14 cellular contexts compared by ENCODE assay signal in the genomic region with DNA sequence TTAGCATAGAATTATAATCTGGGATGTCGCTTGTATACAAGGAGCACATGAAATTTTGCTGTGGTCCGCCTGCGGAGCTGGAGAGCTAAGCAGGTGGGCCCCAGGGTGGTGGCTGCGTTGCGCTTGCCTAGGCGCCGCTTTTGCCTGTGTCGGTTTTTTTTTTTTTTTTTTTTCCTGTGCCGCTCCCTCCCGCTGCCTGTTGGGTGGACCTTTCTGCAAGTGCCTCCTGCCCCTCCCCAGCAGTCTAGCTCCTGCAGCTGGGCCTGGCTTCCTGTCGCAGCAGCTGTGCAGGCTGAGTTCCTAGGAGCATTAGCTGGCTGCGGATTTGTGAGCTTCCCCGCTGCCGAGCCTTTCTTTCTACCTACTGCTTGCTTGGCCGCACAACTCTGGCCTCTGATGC. TPM values are rescaled to one million over a fixed set of nuclear protein-coding genes. Genes with fewer than 3 reads are reported as not detected.
A peak's percentile ranks its signal among the peaks of the same experiment; 100 is the strongest.
DNase-seq lines count a peak whose midpoint lies in the region; ATAC-seq and TF ChIP-seq lines count a peak whose summit lies in the region.
"Had no signal": no experiment of that assay in that cellular context is flagged by ENCODE, and none has a peak within 500 bp of the region (broad histone marks: within the 10 kb centered on the region; RNA-seq: fewer than 3 reads in every experiment).

No MANE protein-coding gene starts in this region.

- no peak overlapping the region for H3K4me3 Mint-ChIP-seq in CD8-positive, alpha-beta T cell
- H3K4me3 Mint-ChIP-seq: activated CD8-positive, alpha-beta T cell treated with anti-CD3 and anti-CD28 coated beads, Interleukin-2, amount 10 ng/mL, durations not matched to agents 7 days and 5 days had no signal

- H3K4me1 Mint-ChIP-seq in CD8-positive, alpha-beta T cell (ENCODE audit: low read depth): peaks cover 15% of the 10 kb centered on the region

- TF ChIP-seq CTCF in RWPE2 (IDR thresholded peaks at IDR 0.05; ENCODE audit: poor library complexity, severe bottlenecking): no peak
- no peak for TF ChIP-seq CTCF in upper lobe of right lung (IDR thresholded peaks at IDR 0.05)
- no peak for TF ChIP-seq CTCF in CD8-positive, alpha-beta T cell (IDR thresholded peaks at IDR 0.05)

- no peaks in the 10 kb centered on the region for H3K36me3 ChIP-seq in RWPE2 (ENCODE audit: low read depth)
- no peaks in the 10 kb centered on the region for H3K36me3 ChIP-seq in upper lobe of right lung
- H3K36me3 ChIP-seq in CD8-positive, alpha-beta T cell (ENCODE audit: insufficient read depth, low read length): no peaks in the 10 kb centered on the region
- H3K36me3 ChIP-seq: BE2C, esophagus squamous epithelium had no signal

- H3K4me1 ChIP-seq in RWPE2 (ENCODE audit: insufficient read depth, poor library complexity, severe bottlenecking) (no peaks in the 10 kb centered on the region), upper lobe of right lung (no peaks in the 10 kb centered on the region)
- no peaks in the 10 kb centered on the region for H3K4me1 ChIP-seq in CD8-positive, alpha-beta T cell (ENCODE audit: insufficient read depth, low read length)
- H3K4me1 ChIP-seq: BE2C, esophagus squamous epithelium had no signal

- peak; percentile 94 for DNase-seq in DMS153 (lab: John Stamatoyannopoulos, UW)
- DNase-seq in RWPE2 (ENCODE audit: low spot score): no peak
- no peak for DNase-seq in upper lobe of right lung
- DNase-seq in NCI-H1694 (lab: John Stamatoyannopoulos, UW): no peak
- DNase-seq in CD8-positive, alpha-beta T cell: no peak
- DNase-seq: activated CD8-positive, alpha-beta T cell treated with anti-CD3 and anti-CD28 coated beads, Interleukin-2, amount 10 ng/mL, durations not matched to agents 7 days and 5 days; BE2C; esophagus squamous epithelium had no signal

- CTCF ChIA-PET in CD8-positive, alpha-beta T cell (lab: Charles Lee): no interaction called here

- H3K9me3 Mint-ChIP-seq in CD8-positive, alpha-beta T cell: no peaks in the 10 kb centered on the region

- H3K27ac ChIP-seq in RWPE2 (ENCODE audit: poor library complexity, severe bottlenecking): no peak overlapping the region
- no peak overlapping the region for H3K27ac ChIP-seq in upper lobe of right lung
- H3K27ac ChIP-seq in CD8-positive, alpha-beta T cell (ENCODE audit: low read depth, low read length): no peak overlapping the region
- H3K27ac ChIP-seq: esophagus squamous epithelium had no signal

- H3K9me3 ChIP-seq in RWPE2 (ENCODE audit: severe bottlenecking): no peaks in the 10 kb centered on the region
- no peaks in the 10 kb centered on the region for H3K9me3 ChIP-seq in upper lobe of right lung
- no peaks in the 10 kb centered on the region for H3K9me3 ChIP-seq in CD8-positive, alpha-beta T cell (ENCODE audit: low read length)
- H3K9me3 ChIP-seq: BE2C, esophagus squamous epithelium had no signal

- H3K27ac Mint-ChIP-seq in CD8-positive, alpha-beta T cell: no peak overlapping the region
- H3K27ac Mint-ChIP-seq: activated CD8-positive, alpha-beta T cell treated with anti-CD3 and anti-CD28 coated beads, Interleukin-2, amount 10 ng/mL, durations not matched to agents 7 days and 5 days had no signal

- POLR2A ChIA-PET in CD8-positive, alpha-beta T cell (lab: Charles Lee): no interaction called here

- H3K27me3 ChIP-seq in RWPE2 (ENCODE audit: insufficient read depth, poor library complexity, severe bottlenecking): no peaks in the 10 kb centered on the region
- H3K27me3 ChIP-seq in upper lobe of right lung: no peaks in the 10 kb centered on the region
- no peaks in the 10 kb centered on the region for H3K27me3 ChIP-seq in CD8-positive, alpha-beta T cell (ENCODE audit: insufficient read depth, low read length)
- H3K27me3 ChIP-seq: BE2C, esophagus squamous epithelium had no signal

- H3K36me3 Mint-ChIP-seq in CD8-positive, alpha-beta T cell: peaks cover 48% of the 10 kb centered on the region

- intact Hi-C loops in upper lobe of right lung (cut with DNase I): no loop called here
- intact Hi-C loops in CD8-positive, alpha-beta T cell (cut with DNase I, micrococcal nuclease): no loop called here

- H3K4me3 ChIP-seq in RWPE2 (ENCODE audit: severe bottlenecking) (no peak overlapping the region), upper lobe of right lung (no peak overlapping the region)
- no peak overlapping the region for H3K4me3 ChIP-seq in CD8-positive, alpha-beta T cell (ENCODE audit: low read depth, low read length)
- H3K4me3 ChIP-seq: esophagus squamous epithelium had no signal

- peak; percentile 79 for ATAC-seq in GM19395 (IDR thresholded peaks at IDR 0.05; ENCODE audit: unreplicated experiment)
- peak; percentile 97 for ATAC-seq in HG03432 (IDR thresholded peaks at IDR 0.05; ENCODE audit: unreplicated experiment)
- ATAC-seq in RWPE2 (ENCODE audit: low read depth): peak; percentile 73; the same call in 2 of the 3 replicates
- ATAC-seq in upper lobe of right lung: no peak
- no peak for ATAC-seq in GM19328 (IDR thresholded peaks at IDR 0.05; ENCODE audit: unreplicated experiment)
- no peak for ATAC-seq in CD8-positive, alpha-beta T cell
- ATAC-seq: activated CD8-positive, alpha-beta T cell treated with anti-CD3 and anti-CD28 coated beads, Interleukin-2, amount 10 ng/mL, durations not matched to agents 7 days and 5 days; left lobe of liver; Panc1 had no signal

- H3K27me3 Mint-ChIP-seq in CD8-positive, alpha-beta T cell (ENCODE audit: low read depth): no peaks in the 10 kb centered on the region

RNA-seq across cellular contexts. Expression of gene PYHIN1, which starts 20.6 kb away (rescaled TPM):
- total RNA-seq in upper lobe of right lung: 2.6 TPM
- 10 to 100 TPM; 16.0 to 16.7 TPM for total RNA-seq in CD8-positive, alpha-beta T cell
- total RNA-seq: renal cortical epithelial cell had no signal

RNA-seq across cellular contexts. Expression of gene IFI16, which starts 57.8 kb away (rescaled TPM):
- total RNA-seq in upper lobe of right lung: 98.0 TPM
- 10 to 100 TPM; 26.1 to 32.1 TPM for total RNA-seq in CD8-positive, alpha-beta T cell

Comparison
In these comparisons a context has a peak if more than half of its experiments do, and no peak if none do; other contexts are left out.
1. ATAC-seq: peak in GM19395 (single experiment), HG03432 (single experiment) and RWPE2 (single experiment); none in upper lobe of right lung (single experiment), GM19328 (single experiment) and CD8-positive, alpha-beta T cell (single experiment).